8 cellular contexts compared by ENCODE assay signal in the genomic region with DNA sequence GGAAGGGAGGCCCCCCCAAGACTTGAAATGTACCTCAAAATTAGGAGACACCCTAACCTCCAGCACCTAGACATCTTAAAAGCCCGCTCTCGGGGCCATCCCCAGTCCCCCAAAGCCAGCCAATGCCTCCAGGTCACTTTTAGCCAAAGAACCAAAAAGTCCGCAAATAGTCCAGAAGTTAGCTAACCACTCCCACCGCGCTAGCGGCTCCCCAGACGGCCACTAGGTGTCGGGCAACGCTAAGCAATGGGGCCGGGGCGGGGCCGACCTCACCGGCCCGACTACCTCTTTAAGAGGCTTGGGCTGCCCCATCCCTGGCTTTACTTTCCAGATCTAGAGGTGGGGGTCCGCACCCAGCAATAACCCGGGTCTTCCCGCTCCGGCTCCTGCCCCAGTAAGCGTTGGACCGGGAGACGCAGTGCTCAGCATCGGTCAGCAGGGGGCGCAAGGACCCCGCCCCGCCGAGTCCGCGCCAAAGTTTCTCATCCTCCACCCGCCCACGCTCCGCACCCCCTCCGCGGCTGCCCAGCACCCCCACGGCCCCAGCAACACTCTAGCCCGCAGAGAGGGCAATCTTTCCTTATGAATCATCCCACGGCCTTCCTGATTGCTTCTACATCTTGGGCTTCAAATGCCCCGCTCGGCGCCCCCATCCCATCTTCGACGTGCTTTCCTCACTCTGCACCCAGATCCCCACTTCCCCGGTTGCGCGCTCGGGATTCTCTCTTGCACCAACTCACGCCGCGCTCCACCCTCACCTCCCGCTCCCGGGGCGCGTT. TPM values are rescaled to one million over a fixed set of nuclear protein-coding genes. Genes with fewer than 3 reads are reported as not detected.
DNase-seq lines count a peak whose midpoint lies in the region; ATAC-seq and TF ChIP-seq lines count a peak whose summit lies in the region.

No MANE protein-coding gene starts in this region.

- no peak for TF ChIP-seq POLR2A in suprapubic skin (IDR thresholded peaks at IDR 0.05)

- peak overlapping the region; percentile 56 for H3K4me3 Mint-ChIP-seq in activated naive CD4-positive, alpha-beta T cell treated with anti-CD3 and anti-CD28 coated beads for 36 hours

- peaks cover 52% of the 10 kb centered on the region for H3K4me1 ChIP-seq in suprapubic skin

- ATAC-seq in GM21360 (IDR thresholded peaks at IDR 0.05; ENCODE audit: unreplicated experiment), result peak; percentile 68

- TF ChIP-seq CTCF in LNCaP clone FGC (IDR thresholded peaks at IDR 0.05; ENCODE audit: control insufficient read depth, extremely low read depth, insufficient read depth), result peak; percentile 75
- peak; percentile 96 to 99 for TF ChIP-seq CTCF in suprapubic skin (IDR thresholded peaks at IDR 0.05)

- no peaks in the 10 kb centered on the region for H3K36me3 Mint-ChIP-seq in activated naive CD4-positive, alpha-beta T cell treated with anti-CD3 and anti-CD28 coated beads for 36 hours (ENCODE audit: low read depth)

- no peaks in the 10 kb centered on the region for H3K9me3 Mint-ChIP-seq in activated naive CD4-positive, alpha-beta T cell treated with anti-CD3 and anti-CD28 coated beads for 36 hours

- peaks cover 22% of the 10 kb centered on the region for H3K27me3 ChIP-seq in suprapubic skin

- H3K27me3 Mint-ChIP-seq in activated naive CD4-positive, alpha-beta T cell treated with anti-CD3 and anti-CD28 coated beads for 36 hours (ENCODE audit: low read depth), result peaks cover 35% of the 10 kb centered on the region

- TF ChIP-seq EP300 in suprapubic skin (IDR thresholded peaks at IDR 0.05), result no peak

- H3K36me3 ChIP-seq in suprapubic skin, result peaks cover 15% of the 10 kb centered on the region

- WGBS in suprapubic skin, result under 1% methylated on average over 51 of the region's 52 CpGs

- DNase-seq in CD1c-positive myeloid dendritic cell (ENCODE audit: extremely low spot score) (peak; percentile 88), LNCaP clone FGC (ENCODE audit: low read depth) (peak; percentile 48), SK-N-DZ (ENCODE audit: low spot score) (peak; percentile 70), globus pallidus (ENCODE audit: low spot score) (peak; percentile 51), occipital lobe (lab: John Stamatoyannopoulos, UW) (peak; percentile 48), suprapubic skin (ENCODE audit: low spot score in 2 of 2) (peak; percentile 95 to 96)
- DNase-seq in activated naive CD4-positive, alpha-beta T cell treated with anti-CD3 and anti-CD28 coated beads for 36 hours, result peak; percentile 88

- no peaks in the 10 kb centered on the region for H3K9me3 ChIP-seq in suprapubic skin

- H3K4me1 Mint-ChIP-seq in activated naive CD4-positive, alpha-beta T cell treated with anti-CD3 and anti-CD28 coated beads for 36 hours (ENCODE audit: low read depth), result peaks cover 17% of the 10 kb centered on the region

- peak overlapping the region; percentile 42 for H3K4me3 ChIP-seq in LNCaP clone FGC (ENCODE audit: low read depth, low read length)
- peak overlapping the region; percentile 44 for H3K4me3 ChIP-seq in suprapubic skin

- H3K27ac ChIP-seq in suprapubic skin, result peak overlapping the region; percentile 80

- intact Hi-C loops in activated naive CD4-positive, alpha-beta T cell treated with anti-CD3 and anti-CD28 coated beads for 36 hours (cut with micrococcal nuclease), result loop anchor here (1.0 kb wide), 4 partner anchors 73 to 278 kb away; a partner anchor contains a TSS

- H3K27ac Mint-ChIP-seq in activated naive CD4-positive, alpha-beta T cell treated with anti-CD3 and anti-CD28 coated beads for 36 hours, result no peak overlapping the region

- CTCF ChIA-PET in activated naive CD4-positive, alpha-beta T cell treated with anti-CD3 and anti-CD28 coated beads for 36 hours (lab: Charles Lee), result interaction anchor here (0.6 to 7.5 kb wide), 48 partner anchors 8 to 301 kb away, joined by 3 to 225 read pairs (median 4); a partner anchor contains a TSS

RNA-seq across cellular contexts. Expression of a gene that starts 0.8 kb away (rescaled TPM):
- 1.2 and 1.4 TPM in 2 replicates for polyA plus RNA-seq in SK-N-DZ (2014; cell fraction: cytosol; rRNA removed)
- polyA plus RNA-seq in SK-N-DZ (2014; cell fraction: nucleus; rRNA removed), result 0.64 and 7.9 TPM in 2 replicates
- 1 to 10 TPM in 1 of 2 experiments, under 1 TPM in 1; 0.95 to 1.7 TPM for total RNA-seq in activated naive CD4-positive, alpha-beta T cell treated with anti-CD3 and anti-CD28 coated beads for 36 hours
- total RNA-seq in occipital lobe (17.6 TPM), suprapubic skin (10 to 100 TPM; 19.2 to 56.8 (median 33.1) TPM)

RNA-seq across cellular contexts. Expression of a gene that starts 34.8 kb away (rescaled TPM):
- 5.8 and 7.2 TPM in 2 replicates for polyA plus RNA-seq in SK-N-DZ (2014; cell fraction: cytosol; rRNA removed)
- polyA plus RNA-seq in SK-N-DZ (2014; cell fraction: nucleus; rRNA removed), result 2.3 and 5.0 TPM in 2 replicates
- total RNA-seq in activated naive CD4-positive, alpha-beta T cell treated with anti-CD3 and anti-CD28 coated beads for 36 hours, result under 1 TPM in 1 of 2 experiments, not detected in 1; 0.14 TPM
- total RNA-seq in occipital lobe (not detected), suprapubic skin (1 to 10 TPM; 2.1 to 5.8 (median 4.0) TPM)

RNA-seq across cellular contexts. Expression of a gene that starts 50.2 kb away (rescaled TPM):
- 13.1 and 25.6 TPM in 2 replicates for polyA plus RNA-seq in SK-N-DZ (2014; cell fraction: cytosol; rRNA removed)
- 37.4 and 48.4 TPM in 2 replicates for polyA plus RNA-seq in SK-N-DZ (2014; cell fraction: nucleus; rRNA removed)
- total RNA-seq in activated naive CD4-positive, alpha-beta T cell treated with anti-CD3 and anti-CD28 coated beads for 36 hours, result 10 to 100 TPM; 67.7 TPM
- 69.9 TPM for total RNA-seq in occipital lobe
- 10 to 100 TPM; 21.5 to 26.2 (median 23.7) TPM for total RNA-seq in suprapubic skin

Comparison
In these comparisons a context has a peak if more than half of its experiments do, and no peak if none do; other contexts are left out.
1. Peak in every context shown above with its lines: DNase-seq, ATAC-seq, H3K4me3 ChIP-seq and H3K27ac ChIP-seq.